In the genomic region with DNA sequence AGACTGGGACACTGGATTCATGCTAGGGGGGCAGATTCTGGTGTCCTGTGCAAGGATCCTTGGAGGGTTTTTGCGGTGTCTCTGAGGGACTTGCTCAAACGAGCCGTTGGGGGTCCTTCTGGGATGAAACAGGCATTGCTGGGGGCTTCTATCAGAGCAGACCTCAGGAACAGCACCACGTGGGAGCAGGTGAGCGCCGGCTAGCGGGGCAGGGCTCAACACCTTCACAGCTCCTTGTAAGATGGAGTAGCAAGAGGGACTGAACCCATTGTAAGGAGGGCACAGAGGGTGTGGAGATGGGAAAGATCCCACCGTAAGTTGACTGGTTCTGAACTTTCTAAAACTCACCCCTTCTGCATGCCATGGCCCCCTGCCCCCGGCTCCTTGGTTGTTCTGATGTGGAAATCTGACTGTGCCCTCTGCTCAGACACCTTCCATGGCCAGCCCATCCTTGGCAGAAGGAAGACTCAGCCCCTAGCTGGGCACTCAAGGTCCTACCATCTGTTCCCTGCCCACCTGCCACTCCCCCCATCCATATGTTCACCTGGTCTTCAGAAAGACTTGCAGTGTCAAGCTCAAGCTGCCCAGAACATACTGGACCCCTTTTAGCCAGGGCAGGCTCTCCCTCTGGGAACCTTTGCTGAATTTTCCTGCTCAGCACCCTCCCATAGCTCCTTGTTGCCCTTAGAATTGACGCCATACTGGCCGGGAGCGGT, we compare ENCODE assay signal across 9 cellular contexts. TPM values are rescaled to one million over a fixed set of nuclear protein-coding genes. Genes with fewer than 3 reads are reported as not detected.
DNase-seq lines count a peak whose midpoint lies in the region; ATAC-seq and TF ChIP-seq lines count a peak whose summit lies in the region.
"Had no signal": no experiment of that assay in that cellular context is flagged by ENCODE, and none has a peak within 500 bp of the region (broad histone marks: within the 10 kb centered on the region; RNA-seq: fewer than 3 reads in every experiment).

No MANE protein-coding gene starts in this region.

- TF ChIP-seq CTCF in GM23338 (conservative IDR thresholded peaks at IDR 0.05; ENCODE audit: low read depth in 2 of 2): no peak
- no peak for TF ChIP-seq CTCF in RWPE1 (conservative IDR thresholded peaks at IDR 0.05; ENCODE audit: low read depth)
- TF ChIP-seq CTCF in esophagus squamous epithelium (IDR thresholded peaks at IDR 0.05): no peak
- no peak for TF ChIP-seq CTCF in adrenal gland (IDR thresholded peaks at IDR 0.05)
- TF ChIP-seq CTCF in GM20000 (IDR thresholded peaks at IDR 0.05; ENCODE audit: extremely low read depth, missing control alignments): no peak

- peak overlapping the region; percentile 38; the same call in 1 of the 2 replicates for H2AFZ ChIP-seq in GM23338

- 38 to 57% methylated on average over 2 to 6 of the region's 12 CpGs for WGBS in esophagus squamous epithelium, 2 donors
- 71 to 73% (median 72%) methylated on average over 11 to 12 of the region's 12 CpGs for WGBS in adrenal gland, 4 donors

- H3K4me3 ChIP-seq in GM23338 (peak overlapping the region; percentile 92), esophagus squamous epithelium (peak overlapping the region; percentile 64 to 95 (median 84)), rectal smooth muscle tissue (ENCODE audit: low read length) (peak overlapping the region; percentile 63), adrenal gland (peak overlapping the region in 1 of 4 donors; percentile 72)

- H3K9ac ChIP-seq in rectal smooth muscle tissue (ENCODE audit: low read length): no peak overlapping the region

- H3K4me1 ChIP-seq in GM23338 (ENCODE audit: insufficient read depth): peaks cover 12% of the 10 kb centered on the region
- H3K4me1 ChIP-seq in esophagus squamous epithelium: peaks cover 10 to 73% (median 38%) of the 10 kb centered on the region in 3 donors
- H3K4me1 ChIP-seq in rectal smooth muscle tissue (ENCODE audit: control insufficient read depth, insufficient read depth, low read length): peaks cover 16% of the 10 kb centered on the region
- H3K4me1 ChIP-seq in adrenal gland (replicated peaks in 1 of 2): peaks cover 44 to 49% of the 10 kb centered on the region in 2 donors

- 0 out of 2 replicates have a peak, but pooled peaks cover 3% of the 10 kb centered on the region for H3F3A ChIP-seq in GM23338 (replicated peaks; ENCODE audit: low read depth)

- peak overlapping the region; percentile 94 for H3K4me3 Mint-ChIP-seq in GM23338

- no peaks in the 10 kb centered on the region for H4K20me1 ChIP-seq in GM23338 (replicated peaks; ENCODE audit: insufficient read depth)

- H3K79me2 ChIP-seq in GM23338 (replicated peaks; ENCODE audit: insufficient read depth): no peaks in the 10 kb centered on the region

- H3K27ac ChIP-seq in GM23338 (ENCODE audit: low read depth) (no peak overlapping the region), RWPE1 (peak overlapping the region; percentile 99), esophagus squamous epithelium (peak overlapping the region in 2 of 4 donors; percentile 89 to 95), rectal smooth muscle tissue (ENCODE audit: low read depth, low read length) (no peak overlapping the region), adrenal gland (peak overlapping the region in 1 of 5 donors; percentile 6)

- no peaks in the 10 kb centered on the region; the same call in 2 of the 3 replicates for H3K36me3 Mint-ChIP-seq in GM23338 (ENCODE audit: low read depth)

- H3K27me3 Mint-ChIP-seq in GM23338 (ENCODE audit: insufficient read depth, low read depth, poor library complexity): peaks cover 30% of the 10 kb centered on the region

- no peak for ATAC-seq in GM23338

- H3K9me3 ChIP-seq in esophagus squamous epithelium: no peaks in the 10 kb centered on the region
- no peaks in the 10 kb centered on the region for H3K9me3 ChIP-seq in adrenal gland (replicated peaks in 1 of 3)

- H3K4me1 Mint-ChIP-seq in GM23338: peaks cover 21% of the 10 kb centered on the region

- CTCF ChIA-PET in RWPE1 (lab: Yijun Ruan, JAX): interaction anchor here (1.1 to 1.2 kb wide), 2 partner anchors 24 to 295 kb away, joined by 4 to 6 read pairs; no protein-coding TSS in a partner anchor

- no peaks in the 10 kb centered on the region for H3K9me3 Mint-ChIP-seq in GM23338

- peak; percentile 42 for DNase-seq in GM23338 (ENCODE audit: low spot score)
- DNase-seq in RWPE1 (ENCODE audit: low spot score): no peak
- DNase-seq in esophagus squamous epithelium (lab: John Stamatoyannopoulos, UW): no peak
- DNase-seq in Ammon's horn (ENCODE audit: low spot score): no peak
- DNase-seq in adrenal gland: no peak
- DNase-seq in GM20000 (ENCODE audit: low spot score): no peak
- no peak for DNase-seq in NCI-H2029 (lab: John Stamatoyannopoulos, UW)
- DNase-seq: NCI-H1417 treated with DMSO at 0.1 percent for 48 hours had no signal

- intact Hi-C loops in esophagus squamous epithelium (cut with DNase I): no loop called here
- intact Hi-C loops in adrenal gland (cut with DNase I): no loop called here

- H3K4me2 ChIP-seq in GM23338: peak overlapping the region; percentile 98

- H3K27ac Mint-ChIP-seq in GM23338: no peak overlapping the region

- H3K36me3 ChIP-seq in GM23338 (ENCODE audit: insufficient read depth) (no peaks in the 10 kb centered on the region), esophagus squamous epithelium (no peaks in the 10 kb centered on the region), rectal smooth muscle tissue (ENCODE audit: control insufficient read depth, insufficient read depth, low read length) (no peaks in the 10 kb centered on the region), adrenal gland (replicated peaks in 1 of 2) (no peaks in the 10 kb centered on the region)

- H3K9me2 ChIP-seq in GM23338 (ENCODE audit: insufficient read depth): no peaks in the 10 kb centered on the region

- POLR2A ChIA-PET in RWPE1 (lab: Yijun Ruan, JAX; ENCODE audit: low non-redundant PET): interaction anchor here (0.6 kb wide), 1 partner anchor 384 kb away, joined by 4 read pairs; no protein-coding TSS in a partner anchor

- H3K27me3 ChIP-seq in GM23338 (ENCODE audit: insufficient read depth) (peaks cover 24% of the 10 kb centered on the region), esophagus squamous epithelium (no peaks in the 10 kb centered on the region), rectal smooth muscle tissue (ENCODE audit: control insufficient read depth, insufficient read depth, low read length) (no peaks in the 10 kb centered on the region), adrenal gland (no peaks in the 10 kb centered on the region)

- no peak for TF ChIP-seq POLR2A in esophagus squamous epithelium (IDR thresholded peaks at IDR 0.05)
- TF ChIP-seq POLR2A in adrenal gland (IDR thresholded peaks at IDR 0.05): no peak

TF ChIP-seq in GM23338, 12 proteins besides CTCF, POLR2A, EP300 and RAD21 (continues in another document):
- TF ChIP-seq CREB1 (CRISPR knock-in tag; IDR thresholded peaks at IDR 0.05; ENCODE audit: low read depth): no peak

RNA-seq across cellular contexts. Expression of gene SLC27A1, which starts 1.2 kb away (rescaled TPM):
- 9.3 and 11.6 TPM in 2 replicates for total RNA-seq in GM23338 (2014; rRNA removed; shearing (Covaris generic))
- 2.1 and 3.5 TPM in 2 replicates for polyA plus RNA-seq in GM23338 (2016; fragmentation: Nextera tagmentation; extraction: Ambion mirVana)
- 10 to 100 TPM in 1 of 4 donors, 1 to 10 TPM in 3; 4.1 to 19.5 (median 8.7) TPM for total RNA-seq in esophagus squamous epithelium
- 100 to 1,000 TPM in 1 of 8 donors, 10 to 100 TPM in 7; 22.1 to 107 (median 56.8) TPM for total RNA-seq in adrenal gland
- 10 to 100 TPM in 2 of 3 donors, 1 to 10 TPM in 1; 6.8 to 78.8 (median 33.3) TPM for polyA plus RNA-seq in adrenal gland

RNA-seq across cellular contexts. Expression of gene NXNL1, which starts 10.8 kb away (rescaled TPM):
- not detected in 2 replicates for total RNA-seq in GM23338 (2014; rRNA removed; shearing (Covaris generic))
- not detected in 2 replicates for polyA plus RNA-seq in GM23338 (2016; fragmentation: Nextera tagmentation; extraction: Ambion mirVana)
- not detected for total RNA-seq in esophagus squamous epithelium
- 1 to 10 TPM in 2 of 8 donors, under 1 TPM in 3, not detected in 3; 0.41 to 2.7 (median 0.92) TPM for total RNA-seq in adrenal gland
- polyA plus RNA-seq in adrenal gland: 1 to 10 TPM in 2 of 3 donors, not detected in 1; 2.6 to 4.8 TPM

RNA-seq across cellular contexts. Expression of gene TMEM221, which starts 23.1 kb away (rescaled TPM):
- 0.90 and 1.8 TPM in 2 replicates for total RNA-seq in GM23338 (2014; rRNA removed; shearing (Covaris generic))
- 0.40 and 1.8 TPM in 2 replicates for polyA plus RNA-seq in GM23338 (2016; fragmentation: Nextera tagmentation; extraction: Ambion mirVana)
- total RNA-seq in esophagus squamous epithelium: under 1 TPM in 2 of 4 donors, not detected in 2; 0.19 to 0.26 TPM
- 1 to 10 TPM in 7 of 8 donors, under 1 TPM in 1; 0.26 to 8.7 (median 5.7) TPM for total RNA-seq in adrenal gland
- 1 to 10 TPM in 2 of 3 donors, under 1 TPM in 1; 0.77 to 2.8 (median 1.9) TPM for polyA plus RNA-seq in adrenal gland

RNA-seq across cellular contexts. Expression of gene PGLS, which starts 39.9 kb away (rescaled TPM):
- 55.4 and 63.5 TPM in 2 replicates for total RNA-seq in GM23338 (2014; rRNA removed; shearing (Covaris generic))
- polyA plus RNA-seq in GM23338 (2016; fragmentation: Nextera tagmentation; extraction: Ambion mirVana): 56.9 and 62.2 TPM in 2 replicates
- 100 to 1,000 TPM in 1 of 4 donors, 10 to 100 TPM in 3; 84.5 to 104 (median 92.5) TPM for total RNA-seq in esophagus squamous epithelium
- total RNA-seq in adrenal gland: 100 to 1,000 TPM in 7 of 8 donors, 10 to 100 TPM in 1; 80.4 to 181 (median 129) TPM
- polyA plus RNA-seq in adrenal gland: 100 to 1,000 TPM in 2 of 3 donors, 10 to 100 TPM in 1; 36.1 to 200 (median 134) TPM

RNA-seq across cellular contexts. Expression of gene MVB12A, which starts 51.7 kb away (rescaled TPM):
- total RNA-seq in GM23338 (2014; rRNA removed; shearing (Covaris generic)): 49.9 and 60.3 TPM in 2 replicates
- 36.6 and 43.5 TPM in 2 replicates for polyA plus RNA-seq in GM23338 (2016; fragmentation: Nextera tagmentation; extraction: Ambion mirVana)
- total RNA-seq in esophagus squamous epithelium: 10 to 100 TPM; 54.0 to 96.3 (median 61.7) TPM
- 100 to 1,000 TPM in 5 of 8 donors, 10 to 100 TPM in 3; 53.3 to 162 (median 105) TPM for total RNA-seq in adrenal gland
- polyA plus RNA-seq in adrenal gland: 100 to 1,000 TPM in 2 of 3 donors, 10 to 100 TPM in 1; 17.4 to 142 (median 132) TPM
